Comparison of ENCODE assay signal across 24 cellular contexts in genomic region chr2:36869606-36870005, GRCh38.
"Had no signal": no experiment of that assay in that cellular context is flagged by ENCODE, and none has a peak within 500 bp of the region (broad histone marks: within the 10 kb centered on the region; RNA-seq: fewer than 3 reads in every experiment).

No MANE protein-coding gene starts in this region.

- ATAC-seq: Panc1, PC-3 had no signal

- H3K4me1 Mint-ChIP-seq: IgD-negative memory B cell had no signal

- H3K4me2 ChIP-seq: SK-N-SH had no signal

- H3K9ac ChIP-seq: SK-N-SH had no signal

- H3K27ac ChIP-seq: RWPE1 had no signal

- H3K27me3 Mint-ChIP-seq: IgD-negative memory B cell had no signal

- DNase-seq: Karpas-422, KBM-7, MG63, NCI-H1092, NCI-H1105 treated with DMSO at 0.1 percent for 48 hours, NCI-H1417 treated with DMSO at 0.1 percent for 48 hours, NCI-H146, NCI-H187, NCI-H2029, NCI-H2081 treated with DMSO at 0.1 percent for 48 hours, NCI-H2171, NCI-H226, NCI-H446, NCI-H510A, NCI-H524 treated with DMSO at 0.1 percent for 48 hours, NCI-H69, NCI-H774, PC-3, SHP77, SK-N-SH, SW 1271 had no signal

- H3K4me3 Mint-ChIP-seq: IgD-negative memory B cell had no signal

- H3K4me3 ChIP-seq: MG63 had no signal

- H3K27me3 ChIP-seq: MG63 had no signal

- H3K9me3 ChIP-seq: MG63 had no signal

- H3K27ac Mint-ChIP-seq: IgD-negative memory B cell had no signal
